In the genomic region with DNA sequence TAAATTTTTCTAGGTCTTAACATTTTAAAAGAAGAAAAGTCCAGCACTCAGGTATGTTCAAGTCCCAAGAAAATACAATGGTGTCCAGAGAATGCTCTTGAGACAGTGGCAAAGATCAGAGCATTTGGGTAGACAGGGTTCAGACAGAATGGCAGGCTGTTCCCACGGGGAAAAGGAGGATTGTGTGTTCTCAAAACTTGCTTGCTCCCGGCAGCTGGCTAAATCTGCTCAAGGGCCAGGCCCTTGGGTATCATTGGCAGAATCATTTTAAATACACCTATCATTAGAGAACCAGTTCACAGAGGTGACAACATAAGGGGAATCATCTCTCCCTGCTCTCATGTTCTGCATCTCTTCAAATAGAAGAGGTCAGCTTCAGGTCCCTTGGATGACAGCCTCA, we compare ENCODE assay signal across 14 cellular contexts.
DNase-seq lines count a peak whose midpoint lies in the region; ATAC-seq and TF ChIP-seq lines count a peak whose summit lies in the region.
"Had no signal": no experiment of that assay in that cellular context is flagged by ENCODE, and none has a peak within 500 bp of the region (broad histone marks: within the 10 kb centered on the region; RNA-seq: fewer than 3 reads in every experiment).

No MANE protein-coding gene starts in this region.

- H3K4me3 ChIP-seq in GM23338 (no peak overlapping the region), left ventricle myocardium inferior (no peak overlapping the region)
- H3K4me3 ChIP-seq: BLaER1 had no signal

- no peaks in the 10 kb centered on the region for H4K20me1 ChIP-seq in GM23338 (replicated peaks; ENCODE audit: insufficient read depth)
- H4K20me1 ChIP-seq: BLaER1 had no signal

- intact Hi-C loops in left ventricle myocardium inferior (cut with micrococcal nuclease), result no loop called here

- H3K4me3 Mint-ChIP-seq in GM23338, result no peak overlapping the region
- H3K4me3 Mint-ChIP-seq in glutamatergic neuron (ENCODE audit: unreplicated experiment), result peak overlapping the region; percentile 28
- H3K4me3 Mint-ChIP-seq: CD14-positive monocyte; CD4-positive, alpha-beta memory T cell; H9; IgD-negative memory B cell had no signal

- TF ChIP-seq CTCF in GM23338 (conservative IDR thresholded peaks at IDR 0.05; ENCODE audit: low read depth in 2 of 2) (no peak), glutamatergic neuron (IDR thresholded peaks at IDR 0.05; ENCODE audit: partially characterized antibody, unreplicated experiment) (no peak), left ventricle myocardium inferior (IDR thresholded peaks at IDR 0.05; ENCODE audit: borderline replicate concordance) (no peak)

- no peaks in the 10 kb centered on the region for H3K27me3 ChIP-seq in GM23338 (ENCODE audit: insufficient read depth)
- no peaks in the 10 kb centered on the region for H3K27me3 ChIP-seq in left ventricle myocardium inferior (ENCODE audit: low read depth)
- H3K27me3 ChIP-seq: BLaER1 had no signal

- no peak for ATAC-seq in GM23338
- no peak for ATAC-seq in GM21367 (IDR thresholded peaks at IDR 0.05; ENCODE audit: unreplicated experiment)
- ATAC-seq: HepG2 had no signal

- no peaks in the 10 kb centered on the region for H3K9me3 Mint-ChIP-seq in GM23338
- peaks cover 6% of the 10 kb centered on the region for H3K9me3 Mint-ChIP-seq in glutamatergic neuron (ENCODE audit: unreplicated experiment)
- H3K9me3 Mint-ChIP-seq: CD4-positive, alpha-beta memory T cell; H9; IgD-negative memory B cell had no signal

- H3K27ac Mint-ChIP-seq in GM23338, result no peak overlapping the region
- H3K27ac Mint-ChIP-seq in glutamatergic neuron (ENCODE audit: unreplicated experiment), result peak overlapping the region; percentile 82
- H3K27ac Mint-ChIP-seq: CD14-positive monocyte; CD4-positive, alpha-beta memory T cell; H9; IgD-negative memory B cell had no signal

- H3K4me1 Mint-ChIP-seq in GM23338 (no peaks in the 10 kb centered on the region; the same call in 2 of the 3 replicates), glutamatergic neuron (ENCODE audit: low read depth, unreplicated experiment) (peaks cover 37% of the 10 kb centered on the region)
- H3K4me1 Mint-ChIP-seq: CD14-positive monocyte; CD4-positive, alpha-beta memory T cell; H9; IgD-negative memory B cell had no signal

- no peaks in the 10 kb centered on the region for H3K79me2 ChIP-seq in GM23338 (replicated peaks; ENCODE audit: insufficient read depth)

- H2AFZ ChIP-seq in GM23338, result peak overlapping the region; percentile 23; the same call in 1 of the 2 replicates

- H3K4me1 ChIP-seq in GM23338 (ENCODE audit: insufficient read depth) (no peaks in the 10 kb centered on the region), left ventricle myocardium inferior (no peaks in the 10 kb centered on the region)
- H3K4me1 ChIP-seq: BLaER1 had no signal

- H3K36me3 ChIP-seq in GM23338 (ENCODE audit: insufficient read depth), result no peaks in the 10 kb centered on the region
- H3K36me3 ChIP-seq in left ventricle myocardium inferior, result no peaks in the 10 kb centered on the region
- H3K36me3 ChIP-seq: BLaER1 had no signal

- H3K27ac ChIP-seq in GM23338 (ENCODE audit: low read depth) (no peak overlapping the region), left ventricle myocardium inferior (replicated peaks) (no peak overlapping the region)
- H3K27ac ChIP-seq: BLaER1 had no signal

- H3K36me3 Mint-ChIP-seq in GM23338 (ENCODE audit: low read depth) (no peaks in the 10 kb centered on the region), glutamatergic neuron (ENCODE audit: unreplicated experiment) (no peaks in the 10 kb centered on the region)
- H3K36me3 Mint-ChIP-seq: CD14-positive monocyte; CD4-positive, alpha-beta memory T cell had no signal

- no peaks in the 10 kb centered on the region for H3F3A ChIP-seq in GM23338 (replicated peaks; ENCODE audit: low read depth)

- 0 out of 2 replicates have a peak, but pooled peaks cover 3% of the 10 kb centered on the region for H3K9me2 ChIP-seq in GM23338 (ENCODE audit: insufficient read depth)

- H3K4me2 ChIP-seq in GM23338, result no peak overlapping the region
- H3K4me2 ChIP-seq: BLaER1 had no signal

- DNase-seq in D341Med (ENCODE audit: low spot score), result peak; percentile 52
- DNase-seq in GM23338 (ENCODE audit: low spot score), result no peak
- DNase-seq in NCI-H524 treated with DMSO at 0.1 percent for 48 hours (lab: John Stamatoyannopoulos, UW), result peak; percentile 77
- peak; percentile 66 for DNase-seq in glutamatergic neuron
- no peak for DNase-seq in stimulated activated CD4-positive, alpha-beta T cell treated with anti-CD3 and anti-CD28 coated beads, Interleukin-4, amount 100 ng/mL, for 4 hours
- DNase-seq in left ventricle myocardium inferior, result no peak
- DNase-seq: 8988T; CD4-positive, alpha-beta memory T cell; H9 had no signal

- no peaks in the 10 kb centered on the region for H3K9me3 ChIP-seq in left ventricle myocardium inferior (replicated peaks)
- H3K9me3 ChIP-seq: BLaER1 had no signal

- H3K27me3 Mint-ChIP-seq in GM23338 (ENCODE audit: insufficient read depth, low read depth, poor library complexity), result no peaks in the 10 kb centered on the region
- peaks cover 11% of the 10 kb centered on the region for H3K27me3 Mint-ChIP-seq in glutamatergic neuron (ENCODE audit: unreplicated experiment)
- H3K27me3 Mint-ChIP-seq: CD4-positive, alpha-beta memory T cell; IgD-negative memory B cell had no signal

TF ChIP-seq in GM23338, 12 proteins besides CTCF, POLR2A, EP300 and RAD21 (continues in another document):
- TF ChIP-seq, protein P1, sequence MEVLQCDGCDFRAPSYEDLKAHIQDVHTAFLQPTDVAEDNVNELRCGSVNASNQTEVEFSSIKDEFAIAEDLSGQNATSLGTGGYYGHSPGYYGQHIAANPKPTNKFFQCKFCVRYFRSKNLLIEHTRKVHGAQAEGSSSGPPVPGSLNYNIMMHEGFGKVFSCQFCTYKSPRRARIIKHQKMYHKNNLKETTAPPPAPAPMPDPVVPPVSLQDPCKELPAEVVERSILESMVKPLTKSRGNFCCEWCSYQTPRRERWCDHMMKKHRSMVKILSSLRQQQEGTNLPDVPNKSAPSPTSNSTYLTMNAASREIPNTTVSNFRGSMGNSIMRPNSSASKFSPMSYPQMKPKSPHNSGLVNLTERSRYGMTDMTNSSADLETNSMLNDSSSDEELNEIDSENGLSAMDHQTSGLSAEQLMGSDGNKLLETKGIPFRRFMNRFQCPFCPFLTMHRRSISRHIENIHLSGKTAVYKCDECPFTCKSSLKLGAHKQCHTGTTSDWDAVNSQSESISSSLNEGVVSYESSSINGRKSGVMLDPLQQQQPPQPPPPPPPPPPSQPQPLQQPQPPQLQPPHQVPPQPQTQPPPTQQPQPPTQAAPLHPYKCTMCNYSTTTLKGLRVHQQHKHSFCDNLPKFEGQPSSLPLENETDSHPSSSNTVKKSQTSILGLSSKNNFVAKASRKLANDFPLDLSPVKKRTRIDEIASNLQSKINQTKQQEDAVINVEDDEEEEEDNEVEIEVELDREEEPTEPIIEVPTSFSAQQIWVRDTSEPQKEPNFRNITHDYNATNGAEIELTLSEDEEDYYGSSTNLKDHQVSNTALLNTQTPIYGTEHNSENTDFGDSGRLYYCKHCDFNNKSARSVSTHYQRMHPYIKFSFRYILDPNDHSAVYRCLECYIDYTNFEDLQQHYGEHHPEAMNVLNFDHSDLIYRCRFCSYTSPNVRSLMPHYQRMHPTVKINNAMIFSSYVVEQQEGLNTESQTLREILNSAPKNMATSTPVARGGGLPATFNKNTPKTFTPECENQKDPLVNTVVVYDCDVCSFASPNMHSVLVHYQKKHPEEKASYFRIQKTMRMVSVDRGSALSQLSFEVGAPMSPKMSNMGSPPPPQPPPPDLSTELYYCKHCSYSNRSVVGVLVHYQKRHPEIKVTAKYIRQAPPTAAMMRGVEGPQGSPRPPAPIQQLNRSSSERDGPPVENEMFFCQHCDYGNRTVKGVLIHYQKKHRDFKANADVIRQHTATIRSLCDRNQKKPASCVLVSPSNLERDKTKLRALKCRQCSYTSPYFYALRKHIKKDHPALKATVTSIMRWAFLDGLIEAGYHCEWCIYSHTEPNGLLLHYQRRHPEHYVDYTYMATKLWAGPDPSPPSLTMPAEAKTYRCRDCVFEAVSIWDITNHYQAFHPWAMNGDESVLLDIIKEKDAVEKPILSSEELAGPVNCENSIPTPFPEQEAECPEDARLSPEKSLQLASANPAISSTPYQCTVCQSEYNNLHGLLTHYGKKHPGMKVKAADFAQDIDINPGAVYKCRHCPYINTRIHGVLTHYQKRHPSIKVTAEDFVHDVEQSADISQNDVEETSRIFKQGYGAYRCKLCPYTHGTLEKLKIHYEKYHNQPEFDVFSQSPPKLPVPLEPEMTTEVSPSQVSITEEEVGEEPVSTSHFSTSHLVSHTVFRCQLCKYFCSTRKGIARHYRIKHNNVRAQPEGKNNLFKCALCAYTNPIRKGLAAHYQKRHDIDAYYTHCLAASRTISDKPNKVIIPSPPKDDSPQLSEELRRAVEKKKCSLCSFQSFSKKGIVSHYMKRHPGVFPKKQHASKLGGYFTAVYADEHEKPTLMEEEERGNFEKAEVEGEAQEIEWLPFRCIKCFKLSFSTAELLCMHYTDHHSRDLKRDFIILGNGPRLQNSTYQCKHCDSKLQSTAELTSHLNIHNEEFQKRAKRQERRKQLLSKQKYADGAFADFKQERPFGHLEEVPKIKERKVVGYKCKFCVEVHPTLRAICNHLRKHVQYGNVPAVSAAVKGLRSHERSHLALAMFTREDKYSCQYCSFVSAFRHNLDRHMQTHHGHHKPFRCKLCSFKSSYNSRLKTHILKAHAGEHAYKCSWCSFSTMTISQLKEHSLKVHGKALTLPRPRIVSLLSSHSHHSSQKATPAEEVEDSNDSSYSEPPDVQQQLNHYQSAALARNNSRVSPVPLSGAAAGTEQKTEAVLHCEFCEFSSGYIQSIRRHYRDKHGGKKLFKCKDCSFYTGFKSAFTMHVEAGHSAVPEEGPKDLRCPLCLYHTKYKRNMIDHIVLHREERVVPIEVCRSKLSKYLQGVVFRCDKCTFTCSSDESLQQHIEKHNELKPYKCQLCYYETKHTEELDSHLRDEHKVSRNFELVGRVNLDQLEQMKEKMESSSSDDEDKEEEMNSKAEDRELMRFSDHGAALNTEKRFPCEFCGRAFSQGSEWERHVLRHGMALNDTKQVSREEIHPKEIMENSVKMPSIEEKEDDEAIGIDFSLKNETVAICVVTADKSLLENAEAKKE (CRISPR knock-in tag; IDR thresholded peaks at IDR 0.05), result no peak
- no peak for TF ChIP-seq NANOG (IDR thresholded peaks at IDR 0.05; ENCODE audit: borderline replicate concordance)
- no peak for TF ChIP-seq POLR2AphosphoS5 (IDR thresholded peaks at IDR 0.05; ENCODE audit: low read depth)
- no peak for TF ChIP-seq EZH2 (IDR thresholded peaks at IDR 0.05; ENCODE audit: low read depth, unreplicated experiment)

Comparison
In these comparisons a context has a peak if more than half of its experiments do, and no peak if none do; other contexts are left out.
1. DNase-seq: peak in D341Med (single experiment), NCI-H524 treated with DMSO at 0.1 percent for 48 hours (single experiment) and glutamatergic neuron (single experiment); none in GM23338 (single experiment), stimulated activated CD4-positive, alpha-beta T cell treated with anti-CD3 and anti-CD28 coated beads, Interleukin-4, amount 100 ng/mL, for 4 hours (0 of 2) and left ventricle myocardium inferior (single experiment).